In the genomic region with DNA sequence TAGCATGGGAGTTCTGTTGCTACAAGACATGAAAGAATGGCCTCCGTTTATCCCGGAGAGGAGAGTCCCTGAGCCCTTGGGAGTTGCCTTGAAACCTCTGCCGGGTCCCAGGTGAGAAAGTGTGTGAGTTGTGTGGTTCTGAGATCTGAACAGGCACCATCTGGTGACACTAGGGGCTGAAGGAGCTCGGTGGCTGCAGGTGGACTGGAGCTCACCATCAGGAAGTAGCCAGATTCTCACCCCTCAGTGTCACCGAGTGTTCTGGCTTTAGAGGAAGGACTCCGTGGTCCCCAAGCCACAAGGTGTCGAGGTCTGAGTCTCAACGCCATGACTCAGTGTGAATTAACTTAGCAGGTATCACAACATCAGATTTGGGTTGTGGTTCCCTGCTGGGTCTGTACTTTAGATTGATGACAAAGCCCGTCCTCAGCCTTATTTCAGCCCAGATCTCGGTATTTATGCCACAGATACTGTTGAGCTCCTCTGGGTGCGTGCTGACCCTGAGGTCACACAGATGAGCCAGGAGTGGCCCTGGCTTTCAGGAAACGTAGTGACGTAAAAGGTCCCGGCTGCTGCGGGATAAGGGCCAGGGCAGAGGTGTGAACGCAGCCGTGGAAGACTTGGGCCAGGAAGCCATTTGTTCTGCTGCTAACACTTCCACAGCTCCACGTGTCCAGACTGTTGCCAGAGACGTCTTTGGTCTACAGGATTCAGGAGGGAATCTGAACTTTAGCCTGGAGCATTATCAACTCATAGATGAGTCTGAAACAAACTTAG, we compare ENCODE assay signal across 9 cellular contexts. TPM values are rescaled to one million over a fixed set of nuclear protein-coding genes. Genes with fewer than 3 reads are reported as not detected.
A peak's percentile ranks its signal among the peaks of the same experiment; 100 is the strongest.
DNase-seq lines count a peak whose midpoint lies in the region; ATAC-seq and TF ChIP-seq lines count a peak whose summit lies in the region.
"Had no signal": no experiment of that assay in that cellular context is flagged by ENCODE, and none has a peak within 500 bp of the region (broad histone marks: within the 10 kb centered on the region; RNA-seq: fewer than 3 reads in every experiment).

No MANE protein-coding gene starts in this region.

- no peak overlapping the region for H2AFZ ChIP-seq in PC-3 (ENCODE audit: low read length)

- no TSS peak for BruUV-seq in PC-3 (replicated peaks; lab: Mats Ljungman, UMichigan)

- no peaks in the 10 kb centered on the region for H3K36me3 ChIP-seq in PC-3 (ENCODE audit: low read depth, low read length)

- TF ChIP-seq CTCF in PC-3 (conservative IDR thresholded peaks at IDR 0.05; ENCODE audit: low read depth, low read length): no peak

- no peak for ATAC-seq in PC-3
- no peak for ATAC-seq in left lobe of liver
- no peak for ATAC-seq in HG03469 (IDR thresholded peaks at IDR 0.05; ENCODE audit: unreplicated experiment)
- ATAC-seq in esophagus mucosa: no peak

- H3K4me3 ChIP-seq in PC-3 (ENCODE audit: low read length): no peak overlapping the region

- H4K20me1 ChIP-seq in PC-3 (ENCODE audit: low read length): no peaks in the 10 kb centered on the region

- no peaks in the 10 kb centered on the region for H3K9me2 ChIP-seq in PC-3 (replicated peaks; ENCODE audit: low read length)

- POLR2A ChIA-PET in PC-3 (lab: Charles Lee; ENCODE audit: unreplicated experiment): no interaction called here

- H3K9me3 ChIP-seq in PC-3 (ENCODE audit: low read length): no peaks in the 10 kb centered on the region

- peak overlapping the region; percentile 30; the same call in 1 of the 2 replicates for H3K4me2 ChIP-seq in PC-3 (ENCODE audit: low read length)

- DNase-seq in stimulated activated CD4-positive, alpha-beta T cell treated with anti-CD3 and anti-CD28 coated beads, Interleukin-15, amount 100 ng/mL, for 48 hours (ENCODE audit: low read depth in 2 of 2): peak; percentile 12
- no peak for DNase-seq in stimulated activated CD4-positive, alpha-beta T cell treated with anti-CD3 and anti-CD28 coated beads, Interleukin-4, amount 100 ng/mL, for 1 hour
- DNase-seq in PC-3: no peak
- peak; percentile 32 for DNase-seq in left lobe of liver (ENCODE audit: low spot score)
- DNase-seq in UCSD-AML1 (lab: John Stamatoyannopoulos, UW; ENCODE audit: unreplicated experiment): no peak
- no peak for DNase-seq in A172 (ENCODE audit: low spot score)

- H3F3A ChIP-seq in PC-3 (ENCODE audit: low read length, unreplicated experiment): no peaks in the 10 kb centered on the region

- peak overlapping the region; percentile 34 for H3K9ac ChIP-seq in PC-3 (ENCODE audit: low read length)

- no peaks in the 10 kb centered on the region for H3K79me2 ChIP-seq in PC-3 (ENCODE audit: low read length)

- CTCF ChIA-PET in PC-3 (lab: Charles Lee): no interaction called here

- peaks cover 10% of the 10 kb centered on the region; the same call in 1 of the 2 replicates for H3K4me1 ChIP-seq in PC-3 (ENCODE audit: insufficient read depth, low read length)

- intact Hi-C loops in PC-3 (cut with micrococcal nuclease): no loop called here

- H3K27ac ChIP-seq in PC-3 (ENCODE audit: low read length): peak overlapping the region; percentile 63

- H3K27me3 ChIP-seq in PC-3 (ENCODE audit: low read length): no peaks in the 10 kb centered on the region

RNA-seq across cellular contexts. Expression of a gene that starts 54.4 kb away (rescaled TPM):
- total RNA-seq in PC-3 (2014; rRNA removed): not detected in 2 replicates
- not detected for total RNA-seq in left lobe of liver
- not detected for total RNA-seq in esophagus mucosa
- total RNA-seq in A172 (2014; rRNA removed; shearing (Covaris generic)): not detected in 2 replicates
- total RNA-seq: activated CD8-positive, alpha-beta memory T cell treated with anti-CD3 and anti-CD28 coated beads for 36 hours had no signal

Comparison
In these comparisons a context has a peak if more than half of its experiments do, and no peak if none do; other contexts are left out.
1. DNase-seq: peak in stimulated activated CD4-positive, alpha-beta T cell treated with anti-CD3 and anti-CD28 coated beads, Interleukin-15, amount 100 ng/mL, for 48 hours (2 of 2) and left lobe of liver (single experiment); none in stimulated activated CD4-positive, alpha-beta T cell treated with anti-CD3 and anti-CD28 coated beads, Interleukin-4, amount 100 ng/mL, for 1 hour (single experiment), PC-3 (single experiment), UCSD-AML1 (single experiment) and A172 (single experiment).